Comparison of ENCODE assay signal across 11 cellular contexts in genomic region chr11:63609536-63609935, GRCh38. TPM values are rescaled to one million over a fixed set of nuclear protein-coding genes. Genes with fewer than 3 reads are reported as not detected.
DNase-seq lines count a peak whose midpoint lies in the region; ATAC-seq and TF ChIP-seq lines count a peak whose summit lies in the region.
"Had no signal": no experiment of that assay in that cellular context is flagged by ENCODE, and none has a peak within 500 bp of the region (broad histone marks: within the 10 kb centered on the region; RNA-seq: fewer than 3 reads in every experiment).

No MANE protein-coding gene starts in this region.

- H3K9me3 Mint-ChIP-seq in MCF 10A (ENCODE audit: unreplicated experiment): no peaks in the 10 kb centered on the region
- H3K9me3 Mint-ChIP-seq in activated CD4-positive, alpha-beta T cell treated with anti-CD3 and anti-CD28 coated beads for 36 hours (ENCODE audit: low read depth): no peaks in the 10 kb centered on the region

- H3K9me3 ChIP-seq in breast epithelium: no peaks in the 10 kb centered on the region
- H3K9me3 ChIP-seq in muscle layer of colon (ENCODE audit: low read length): no peaks in the 10 kb centered on the region
- H3K9me3 ChIP-seq in transverse colon: no peaks in the 10 kb centered on the region

- H3K27me3 Mint-ChIP-seq in MCF 10A (ENCODE audit: insufficient read depth, unreplicated experiment): no peaks in the 10 kb centered on the region
- H3K27me3 Mint-ChIP-seq in activated CD4-positive, alpha-beta T cell treated with anti-CD3 and anti-CD28 coated beads for 36 hours: no peaks in the 10 kb centered on the region

- no TSS peak for BruUV-seq in MCF 10A (replicated peaks; lab: Mats Ljungman, UMichigan)

- peak in 1 of 2 donors; percentile 52 for DNase-seq in breast epithelium (ENCODE audit: low spot score in 2 of 2)
- DNase-seq in MCF 10A (ENCODE audit: unreplicated experiment): no peak
- no peak for DNase-seq in epithelial cell of proximal tubule (ENCODE audit: low read depth)
- peak; percentile 59 for DNase-seq in transverse colon
- DNase-seq in activated CD4-positive, alpha-beta T cell treated with anti-CD3 and anti-CD28 coated beads for 36 hours: no peak
- DNase-seq in SHP77 (lab: John Stamatoyannopoulos, UW): no peak
- no peak for DNase-seq in cerebellar cortex (ENCODE audit: low spot score)
- DNase-seq: effector memory CD4-positive, alpha-beta T cell; NCI-H2107 had no signal

- H3K27me3 ChIP-seq in breast epithelium (no peaks in the 10 kb centered on the region), muscle layer of colon (ENCODE audit: control insufficient read depth in 1 of 2, insufficient read depth in 2 of 2, low read length in 2 of 2) (no peaks in the 10 kb centered on the region), transverse colon (no peaks in the 10 kb centered on the region)

- CTCF ChIA-PET in MCF 10A (lab: Yijun Ruan, JAX): interaction anchor here (0.6 to 1.5 kb wide), 3 partner anchors 29 to 130 kb away, joined by 3 to 5 read pairs (median 4); no protein-coding TSS in a partner anchor
- CTCF ChIA-PET in activated CD4-positive, alpha-beta T cell treated with anti-CD3 and anti-CD28 coated beads for 36 hours (lab: Charles Lee): no interaction called here

- peak overlapping the region; percentile 92 to 93 for H3K27ac ChIP-seq in breast epithelium
- peak overlapping the region; percentile 0 for H3K27ac ChIP-seq in muscle layer of colon (ENCODE audit: low read depth, low read length)
- H3K27ac ChIP-seq in transverse colon: peak overlapping the region; percentile 15 to 51 (median 29)

- H3K36me3 ChIP-seq in breast epithelium: no peaks in the 10 kb centered on the region
- H3K36me3 ChIP-seq in muscle layer of colon (ENCODE audit: insufficient read depth, low read length): no peaks in the 10 kb centered on the region
- no peaks in the 10 kb centered on the region for H3K36me3 ChIP-seq in transverse colon

- H3K4me1 Mint-ChIP-seq in MCF 10A (ENCODE audit: insufficient read depth, unreplicated experiment): peaks cover 32% of the 10 kb centered on the region
- H3K4me1 Mint-ChIP-seq in activated CD4-positive, alpha-beta T cell treated with anti-CD3 and anti-CD28 coated beads for 36 hours: peaks cover 4% of the 10 kb centered on the region

- TF ChIP-seq EP300 in transverse colon (IDR thresholded peaks at IDR 0.05; ENCODE audit: low read depth): no peak

- no peak for ATAC-seq in activated CD4-positive, alpha-beta T cell treated with anti-CD3 and anti-CD28 coated beads for 36 hours

- H3K4me3 ChIP-seq in breast epithelium (peak overlapping the region in 2 of 3 donors; percentile 20 to 84), epithelial cell of proximal tubule (ENCODE audit: low read depth, low read length) (peak overlapping the region; percentile 18), muscle layer of colon (ENCODE audit: low read depth in 1 of 2, low read length in 2 of 2) (peak overlapping the region in 1 of 2 donors; percentile 20), transverse colon (no peak overlapping the region)

- H3K9ac ChIP-seq in muscle layer of colon (ENCODE audit: low read length): no peak overlapping the region

- intact Hi-C loops in breast epithelium (cut with DNase I; ENCODE audit: low total_unique reads): no loop called here
- intact Hi-C loops in MCF 10A (cut with micrococcal nuclease): no loop called here
- intact Hi-C loops in transverse colon (cut with DNase I; ENCODE audit: low total_unique reads): no loop called here
- intact Hi-C loops in activated CD4-positive, alpha-beta T cell treated with anti-CD3 and anti-CD28 coated beads for 36 hours (cut with DNase I, micrococcal nuclease): no loop called here

- 49% methylated on average over 4 of the region's 4 CpGs; no CpG with 5 or more reads in 1 of the 2 donors for WGBS in transverse colon (ENCODE audit: low coverage in 1 of 2), 2 donors

- no peak overlapping the region for H3K4me3 Mint-ChIP-seq in MCF 10A (ENCODE audit: unreplicated experiment)
- no peak overlapping the region for H3K4me3 Mint-ChIP-seq in activated CD4-positive, alpha-beta T cell treated with anti-CD3 and anti-CD28 coated beads for 36 hours

- POLR2A ChIA-PET in MCF 10A (lab: Yijun Ruan, JAX): interaction anchor here (0.7 to 1.5 kb wide), 2 partner anchors 18 to 20 kb away, joined by 3 read pairs; no protein-coding TSS in a partner anchor
- POLR2A ChIA-PET in activated CD4-positive, alpha-beta T cell treated with anti-CD3 and anti-CD28 coated beads for 36 hours (lab: Charles Lee): no interaction called here

- in situ Hi-C loops in transverse colon (cut with MboI; ENCODE audit: low pct_ligation_motif_present in 1 of 4, low pct_unique_long_range_greater_than_20kb in 1 of 4, low sequenced_read_pairs in 3 of 4): no loop called here

- H3K27ac Mint-ChIP-seq in MCF 10A (ENCODE audit: low read depth, unreplicated experiment): no peak overlapping the region
- no peak overlapping the region for H3K27ac Mint-ChIP-seq in activated CD4-positive, alpha-beta T cell treated with anti-CD3 and anti-CD28 coated beads for 36 hours

- TF ChIP-seq CTCF in breast epithelium (IDR thresholded peaks at IDR 0.05): no peak
- no peak for TF ChIP-seq CTCF in MCF 10A (IDR thresholded peaks at IDR 0.05; ENCODE audit: unreplicated experiment)
- TF ChIP-seq CTCF in epithelial cell of proximal tubule (conservative IDR thresholded peaks at IDR 0.05; ENCODE audit: low read depth, low read length): no peak
- TF ChIP-seq CTCF in transverse colon (IDR thresholded peaks at IDR 0.05): no peak

- no peaks in the 10 kb centered on the region for H3K36me3 Mint-ChIP-seq in MCF 10A (ENCODE audit: insufficient read depth, unreplicated experiment)
- no peaks in the 10 kb centered on the region for H3K36me3 Mint-ChIP-seq in activated CD4-positive, alpha-beta T cell treated with anti-CD3 and anti-CD28 coated beads for 36 hours (ENCODE audit: low read depth)

- peaks cover 14 to 19% of the 10 kb centered on the region in 2 donors for H3K4me1 ChIP-seq in breast epithelium
- H3K4me1 ChIP-seq in muscle layer of colon (ENCODE audit: insufficient read depth, low read length): peaks cover 41% of the 10 kb centered on the region
- peaks cover 14 to 42% (median 20%) of the 10 kb centered on the region in 4 donors for H3K4me1 ChIP-seq in transverse colon

- no peak for TF ChIP-seq POLR2A in breast epithelium (IDR thresholded peaks at IDR 0.05)
- no peak for TF ChIP-seq POLR2A in transverse colon (IDR thresholded peaks at IDR 0.05)

RNA-seq across cellular contexts. Expression of gene PLAAT3, which starts 4.7 kb away (rescaled TPM):
- total RNA-seq in breast epithelium: 100 to 1,000 TPM; 128 to 527 (median 204) TPM
- 3.6 and 3.9 TPM in 2 replicates for total RNA-seq in MCF 10A (2022)
- total RNA-seq in epithelial cell of proximal tubule: 68.2 and 95.4 TPM in 2 replicates
- 10 to 100 TPM in 3 of 4 donors, 1 to 10 TPM in 1; 8.6 to 16.7 (median 10.5) TPM for total RNA-seq in transverse colon
- total RNA-seq in activated CD4-positive, alpha-beta T cell treated with anti-CD3 and anti-CD28 coated beads for 36 hours: 1 to 10 TPM; 1.8 to 3.1 TPM

RNA-seq across cellular contexts. Expression of gene PLAAT2, which starts 46.4 kb away (rescaled TPM):
- total RNA-seq in breast epithelium (1 to 10 TPM; 1.1 to 2.6 (median 2.0) TPM), MCF 10A (2022) (0.58 TPM in 1 of 2 replicates, not detected in the other), epithelial cell of proximal tubule (0.29 TPM in 1 of 2 replicates, not detected in the other), transverse colon (10 to 100 TPM in 3 of 4 donors, not detected in 1; 38.7 to 47.9 (median 43.0) TPM)
- not detected for total RNA-seq in activated CD4-positive, alpha-beta T cell treated with anti-CD3 and anti-CD28 coated beads for 36 hours
- total RNA-seq: pulmonary artery endothelial cell had no signal

Comparison
In these comparisons a context has a peak if more than half of its experiments do, and no peak if none do; other contexts are left out.
1. H3K27ac ChIP-seq: peak in every context shown above with its lines; median percentile 92 in breast epithelium; 29 in transverse colon; 0 in muscle layer of colon.
2. H3K4me3 ChIP-seq: peak in breast epithelium (2 of 3) and epithelial cell of proximal tubule (single experiment); none in transverse colon (0 of 4).